In genomic region chr5:181163487-181164075, GRCh38 we compare ENCODE assay signal across 1 cellular context.
A peak's percentile ranks its signal among the peaks of the same experiment; 100 is the strongest.
TF ChIP-seq lines count a peak whose summit lies in the region.

No MANE protein-coding gene starts in this region.

TF ChIP-seq in K562, 482 proteins besides CTCF, POLR2A, EP300 and RAD21 (continued from another document and continues in another):
- TF ChIP-seq ZMIZ1 (IDR thresholded peaks at IDR 0.05; ENCODE audit: low read depth in 2 of 2, low read length in 2 of 2) (no peak), UBTF (IDR thresholded peaks at IDR 0.05; ENCODE audit: borderline replicate concordance in 1 of 2, low read depth in 2 of 2, low read length in 2 of 2) (no peak), NR3C1 (CRISPR knock-in tag; IDR thresholded peaks at IDR 0.05) (no peak), E4F1 (CRISPR knock-in tag; IDR thresholded peaks at IDR 0.05; ENCODE audit: borderline replicate concordance) (no peak), NFIC (IDR thresholded peaks at IDR 0.05) (peak; percentile 44), ZFX (CRISPR knock-in tag; IDR thresholded peaks at IDR 0.05) (peak; percentile 52), CHD1 (IDR thresholded peaks at IDR 0.05; ENCODE audit: low read length) (no peak), ZNF143 (CRISPR knock-in tag; IDR thresholded peaks at IDR 0.05) (no peak), ZBTB5 (IDR thresholded peaks at IDR 0.05) (no peak), JUND (IDR thresholded peaks at IDR 0.05; ENCODE audit: borderline replicate concordance, low read depth, low read length) (no peak), JUND (tag; IDR thresholded peaks at IDR 0.05; ENCODE audit: borderline replicate concordance, low read depth, low read length) (peak; percentile 13; the same call in 1 of the 3 replicates), SMC3 (conservative IDR thresholded peaks at IDR 0.05; ENCODE audit: insufficient read depth, low read depth, low read length) (no peak), BCLAF1 (IDR thresholded peaks at IDR 0.05; ENCODE audit: borderline replicate concordance in 1 of 2, control insufficient read depth in 1 of 2, low read depth in 2 of 2, low read length in 1 of 2) (no peak), THRAP3 (IDR thresholded peaks at IDR 0.05; ENCODE audit: borderline replicate concordance) (peak; percentile 51; the same call in 1 of the 2 replicates), MTF1 (CRISPR knock-in tag; IDR thresholded peaks at IDR 0.05; ENCODE audit: borderline replicate concordance) (no peak), ADNP (tag; IDR thresholded peaks at IDR 0.05) (peak; percentile 44; the same call in 1 of the 2 replicates), ZNF282 (CRISPR knock-in tag; IDR thresholded peaks at IDR 0.05) (no peak), SMARCA4 (IDR thresholded peaks at IDR 0.05) (peak; percentile 25; the same call in 1 of the 2 replicates), ETV6 (IDR thresholded peaks at IDR 0.05; ENCODE audit: borderline replicate concordance in 1 of 2, low read depth in 2 of 2, low read length in 1 of 2) (no peak), ETV6 (CRISPR knock-in tag; IDR thresholded peaks at IDR 0.05; ENCODE audit: borderline replicate concordance) (no peak), TEAD4 (IDR thresholded peaks at IDR 0.05; ENCODE audit: low read length) (no peak), TEAD4 (CRISPR knock-in tag; IDR thresholded peaks at IDR 0.05; ENCODE audit: borderline replicate concordance) (no peak), DMBX1 (CRISPR knock-in tag; IDR thresholded peaks at IDR 0.05; ENCODE audit: borderline replicate concordance) (peak; percentile 64; the same call in 1 of the 2 replicates), ELF4 (CRISPR knock-in tag; IDR thresholded peaks at IDR 0.05) (peak; percentile 88; the same call in 1 of the 2 replicates), AFF1 (IDR thresholded peaks at IDR 0.05; ENCODE audit: low read depth in 1 of 2, partially characterized antibody in 2 of 2) (peak; percentile 33 to 85), ZNF766 (CRISPR knock-in tag; conservative IDR thresholded peaks at IDR 0.05) (no peak), CBX3 (IDR thresholded peaks at IDR 0.05; ENCODE audit: borderline replicate concordance in 1 of 2, low read length in 2 of 2) (no peak), RERE (CRISPR knock-in tag; IDR thresholded peaks at IDR 0.05; ENCODE audit: borderline replicate concordance) (no peak)
